1 cellular context compared by ENCODE assay signal in the genomic region with DNA sequence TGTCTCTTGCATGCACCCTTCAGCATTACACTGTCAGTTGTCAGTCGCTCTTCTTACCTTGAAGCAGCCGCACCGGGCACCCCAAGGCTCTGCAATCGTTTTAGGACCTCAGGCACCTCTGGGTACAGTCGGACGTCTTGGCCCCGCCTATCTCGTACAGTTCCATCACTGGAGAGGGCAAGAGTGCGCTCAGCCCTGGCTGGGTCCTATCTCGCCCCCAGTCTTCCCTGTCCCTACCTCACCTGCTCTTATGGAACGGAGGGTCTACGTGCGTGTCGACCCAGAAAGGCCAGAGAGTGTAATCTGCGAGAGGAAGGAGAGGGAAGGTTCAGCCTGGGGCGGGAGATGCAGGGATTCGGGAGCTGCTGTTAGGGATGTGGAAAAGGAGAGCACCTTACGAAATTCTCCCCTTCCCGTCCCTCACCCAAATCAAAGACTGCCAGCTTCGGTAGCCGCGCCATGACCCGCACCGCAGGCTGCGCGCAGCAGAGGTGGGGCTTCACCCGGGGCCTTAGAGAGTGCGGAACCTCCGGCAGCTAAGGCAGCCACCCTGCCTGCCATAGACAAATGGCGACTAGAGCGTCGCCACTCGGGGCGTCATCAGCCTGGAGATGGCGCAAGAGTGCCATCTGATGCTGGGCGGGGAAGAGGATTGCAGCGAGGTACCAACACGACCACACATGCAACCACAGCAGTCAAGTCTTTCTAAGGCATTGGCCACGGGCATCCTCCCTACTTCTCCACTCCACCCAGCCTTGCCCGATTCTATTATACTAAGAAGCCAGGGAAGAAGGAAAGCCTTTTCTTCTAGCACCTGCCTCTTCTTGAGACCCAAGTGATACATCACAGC.
TF ChIP-seq lines count a peak whose summit lies in the region.

TSS of gene MDP1 (minus strand) at position 572 of the 850 bp plus-strand sequence. CDS start at position 461, 111 bp downstream.

TF ChIP-seq in K562, 482 proteins besides CTCF, POLR2A, EP300 and RAD21 (continued from another document and continues in another):
- TF ChIP-seq SIX5 (IDR thresholded peaks at IDR 0.05; ENCODE audit: borderline replicate concordance in 1 of 2, insufficient read depth in 1 of 2, low read depth in 1 of 2, low read length in 2 of 2) (0 out of 4 replicates have a peak, but pooled peaks of 1 of the 2 experiments have one; percentile 8), EP400 (IDR thresholded peaks at IDR 0.05) (peak; percentile 78), POU5F1 (IDR thresholded peaks at IDR 0.05; ENCODE audit: borderline replicate concordance, low read depth, low read length, partially characterized antibody) (no peak), MAZ (CRISPR knock-in tag; conservative IDR thresholded peaks at IDR 0.05 in 1 of 2, IDR thresholded peaks at IDR 0.05 in 1 of 2) (peak; percentile 50 to 60; a peak in 3 of 4 replicates), FIP1L1 (IDR thresholded peaks at IDR 0.05; ENCODE audit: low read depth, low read length, poor library complexity, severe bottlenecking) (no peak), NFE2L1 (tag; IDR thresholded peaks at IDR 0.05; ENCODE audit: borderline replicate concordance, low read depth) (no peak), ZFP36 (IDR thresholded peaks at IDR 0.05; ENCODE audit: low read depth, low read length, partially characterized antibody) (no peak), NCOA4 (IDR thresholded peaks at IDR 0.05; ENCODE audit: partially characterized antibody) (no peak), CHAMP1 (IDR thresholded peaks at IDR 0.05) (no peak), BRD9 (IDR thresholded peaks at IDR 0.05; ENCODE audit: low read depth, partially characterized antibody) (no peak), SP2 (IDR thresholded peaks at IDR 0.05; ENCODE audit: extremely low read depth, low read depth, low read length, poor library complexity, severe bottlenecking) (peak; percentile 84), SRSF7 (optimal IDR thresholded peaks at IDR 0.05; ENCODE audit: low read depth, low read length) (no peak), ARID4B (CRISPR knock-in tag; IDR thresholded peaks at IDR 0.05) (peak; percentile 59; the same call in 1 of the 2 replicates), THRA (IDR thresholded peaks at IDR 0.05) (no peak), NCOA2 (IDR thresholded peaks at IDR 0.05; ENCODE audit: partially characterized antibody in 2 of 2) (no peak), ZNF274 (IDR thresholded peaks at IDR 0.05; ENCODE audit: borderline replicate concordance, low read depth, low read length) (no peak), E2F4 (CRISPR knock-in tag; IDR thresholded peaks at IDR 0.05; ENCODE audit: low read depth) (no peak), LCOR (CRISPR knock-in tag; IDR thresholded peaks at IDR 0.05) (no peak), SMC3 (conservative IDR thresholded peaks at IDR 0.05; ENCODE audit: insufficient read depth, low read depth, low read length) (no peak; the same call in 1 of the 2 replicates), C11orf30 (IDR thresholded peaks at IDR 0.05; ENCODE audit: low read depth) (peak; percentile 51), RUNX1 (IDR thresholded peaks at IDR 0.05; ENCODE audit: low read depth) (0 out of 2 replicates have a peak, but pooled peaks have one; percentile 17), PHB2 (IDR thresholded peaks at IDR 0.05; ENCODE audit: low read depth) (no peak), XRCC5 (IDR thresholded peaks at IDR 0.05; ENCODE audit: low read depth, low read length) (no peak), RBM17 (IDR thresholded peaks at IDR 0.05; ENCODE audit: borderline replicate concordance, low read depth, low read length) (no peak), HOXB6 (CRISPR knock-in tag; IDR thresholded peaks at IDR 0.05; ENCODE audit: borderline replicate concordance) (no peak)
- TF ChIP-seq, protein P1, sequence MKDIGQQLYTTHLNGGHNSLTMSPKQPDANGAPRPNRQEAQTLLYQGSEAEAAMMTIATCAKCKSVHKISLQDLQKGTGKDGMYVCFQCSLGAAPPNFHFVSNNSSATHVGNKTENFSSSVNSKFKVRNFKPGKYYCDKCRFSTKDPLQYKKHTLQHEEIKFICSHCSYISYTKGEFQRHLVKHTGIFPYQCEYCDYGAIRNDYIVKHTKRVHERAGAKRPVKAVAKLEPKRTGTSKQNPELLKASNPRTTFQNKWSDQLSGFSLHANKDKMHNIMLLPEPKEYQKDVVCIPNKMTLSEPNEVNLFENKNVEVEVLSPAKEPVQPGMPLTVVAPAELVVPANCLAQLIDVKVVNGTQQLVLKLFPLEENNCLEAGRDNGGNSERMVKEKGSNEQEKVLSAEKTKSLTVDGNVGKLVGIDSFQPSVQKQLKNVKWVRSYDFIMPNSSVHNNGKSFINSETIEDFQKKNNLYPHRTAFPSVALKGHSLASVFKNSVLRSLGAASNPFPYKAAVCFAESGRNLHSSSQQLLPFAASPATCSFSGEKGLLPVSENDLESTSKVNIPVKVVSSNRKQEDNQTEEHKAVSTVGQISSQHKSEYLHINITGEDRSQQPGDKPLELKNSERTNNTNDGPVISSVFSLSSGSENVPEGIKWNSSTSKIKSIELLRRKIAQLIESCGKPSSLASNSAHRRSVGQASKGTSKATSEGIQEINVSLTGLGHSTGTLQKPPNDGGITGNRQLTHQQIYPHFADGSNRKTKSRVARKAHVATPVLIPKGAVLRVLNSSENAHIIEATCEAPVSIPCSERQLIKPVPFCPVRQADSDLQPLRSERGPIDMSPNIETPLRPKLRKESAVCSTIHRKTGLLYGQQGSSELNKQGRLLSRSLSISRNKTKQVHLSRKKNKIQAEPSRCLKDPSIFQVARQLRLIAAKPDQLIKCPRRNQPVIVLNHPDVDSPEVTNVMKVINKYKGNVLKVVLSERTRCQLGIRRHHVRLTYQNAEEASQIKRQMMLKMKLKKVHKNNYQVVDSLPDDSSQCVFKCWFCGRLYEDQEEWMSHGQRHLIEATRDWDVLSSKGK (CRISPR knock-in tag; IDR thresholded peaks at IDR 0.05), result no peak
- TF ChIP-seq, protein P2, sequence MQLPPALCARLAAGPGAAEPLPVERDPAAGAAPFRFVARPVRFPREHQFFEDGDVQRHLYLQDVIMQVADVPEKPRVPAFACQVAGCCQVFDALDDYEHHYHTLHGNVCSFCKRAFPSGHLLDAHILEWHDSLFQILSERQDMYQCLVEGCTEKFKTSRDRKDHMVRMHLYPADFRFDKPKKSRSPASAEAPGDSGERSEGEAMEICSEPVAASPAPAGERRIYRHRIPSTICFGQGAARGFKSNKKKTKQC (CRISPR knock-in tag; IDR thresholded peaks at IDR 0.05), result peak; percentile 51; the same call in 1 of the 2 replicates
- TF ChIP-seq, protein P3, sequence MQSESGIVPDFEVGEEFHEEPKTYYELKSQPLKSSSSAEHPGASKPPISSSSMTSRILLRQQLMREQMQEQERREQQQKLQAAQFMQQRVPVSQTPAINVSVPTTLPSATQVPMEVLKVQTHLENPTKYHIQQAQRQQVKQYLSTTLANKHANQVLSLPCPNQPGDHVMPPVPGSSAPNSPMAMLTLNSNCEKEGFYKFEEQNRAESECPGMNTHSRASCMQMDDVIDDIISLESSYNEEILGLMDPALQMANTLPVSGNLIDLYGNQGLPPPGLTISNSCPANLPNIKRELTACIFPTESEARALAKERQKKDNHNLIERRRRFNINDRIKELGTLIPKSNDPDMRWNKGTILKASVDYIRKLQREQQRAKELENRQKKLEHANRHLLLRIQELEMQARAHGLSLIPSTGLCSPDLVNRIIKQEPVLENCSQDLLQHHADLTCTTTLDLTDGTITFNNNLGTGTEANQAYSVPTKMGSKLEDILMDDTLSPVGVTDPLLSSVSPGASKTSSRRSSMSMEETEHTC (IDR thresholded peaks at IDR 0.05), result no peak
- TF ChIP-seq, protein P4, sequence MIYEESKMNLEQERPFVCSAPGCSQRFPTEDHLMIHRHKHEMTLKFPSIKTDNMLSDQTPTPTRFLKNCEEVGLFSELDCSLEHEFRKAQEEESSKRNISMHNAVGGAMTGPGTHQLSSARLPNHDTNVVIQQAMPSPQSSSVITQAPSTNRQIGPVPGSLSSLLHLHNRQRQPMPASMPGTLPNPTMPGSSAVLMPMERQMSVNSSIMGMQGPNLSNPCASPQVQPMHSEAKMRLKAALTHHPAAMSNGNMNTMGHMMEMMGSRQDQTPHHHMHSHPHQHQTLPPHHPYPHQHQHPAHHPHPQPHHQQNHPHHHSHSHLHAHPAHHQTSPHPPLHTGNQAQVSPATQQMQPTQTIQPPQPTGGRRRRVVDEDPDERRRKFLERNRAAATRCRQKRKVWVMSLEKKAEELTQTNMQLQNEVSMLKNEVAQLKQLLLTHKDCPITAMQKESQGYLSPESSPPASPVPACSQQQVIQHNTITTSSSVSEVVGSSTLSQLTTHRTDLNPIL (CRISPR knock-in tag; IDR thresholded peaks at IDR 0.05), result no peak
- TF ChIP-seq, protein P5, sequence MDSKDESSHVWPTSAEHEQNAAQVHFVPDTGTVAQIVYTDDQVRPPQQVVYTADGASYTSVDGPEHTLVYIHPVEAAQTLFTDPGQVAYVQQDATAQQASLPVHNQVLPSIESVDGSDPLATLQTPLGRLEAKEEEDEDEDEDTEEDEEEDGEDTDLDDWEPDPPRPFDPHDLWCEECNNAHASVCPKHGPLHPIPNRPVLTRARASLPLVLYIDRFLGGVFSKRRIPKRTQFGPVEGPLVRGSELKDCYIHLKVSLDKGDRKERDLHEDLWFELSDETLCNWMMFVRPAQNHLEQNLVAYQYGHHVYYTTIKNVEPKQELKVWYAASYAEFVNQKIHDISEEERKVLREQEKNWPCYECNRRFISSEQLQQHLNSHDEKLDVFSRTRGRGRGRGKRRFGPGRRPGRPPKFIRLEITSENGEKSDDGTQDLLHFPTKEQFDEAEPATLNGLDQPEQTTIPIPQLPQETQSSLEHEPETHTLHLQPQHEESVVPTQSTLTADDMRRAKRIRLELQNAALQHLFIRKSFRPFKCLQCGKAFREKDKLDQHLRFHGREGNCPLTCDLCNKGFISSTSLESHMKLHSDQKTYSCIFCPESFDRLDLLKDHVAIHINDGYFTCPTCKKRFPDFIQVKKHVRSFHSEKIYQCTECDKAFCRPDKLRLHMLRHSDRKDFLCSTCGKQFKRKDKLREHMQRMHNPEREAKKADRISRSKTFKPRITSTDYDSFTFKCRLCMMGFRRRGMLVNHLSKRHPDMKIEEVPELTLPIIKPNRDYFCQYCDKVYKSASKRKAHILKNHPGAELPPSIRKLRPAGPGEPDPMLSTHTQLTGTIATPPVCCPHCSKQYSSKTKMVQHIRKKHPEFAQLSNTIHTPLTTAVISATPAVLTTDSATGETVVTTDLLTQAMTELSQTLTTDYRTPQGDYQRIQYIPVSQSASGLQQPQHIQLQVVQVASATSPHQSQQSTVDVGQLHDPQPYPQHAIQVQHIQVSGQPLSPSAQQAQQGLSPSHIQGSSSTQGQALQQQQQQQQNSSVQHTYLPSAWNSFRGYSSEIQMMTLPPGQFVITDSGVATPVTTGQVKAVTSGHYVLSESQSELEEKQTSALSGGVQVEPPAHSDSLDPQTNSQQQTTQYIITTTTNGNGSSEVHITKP (IDR thresholded peaks at IDR 0.05; ENCODE audit: partially characterized antibody), result no peak
